In the genomic region with DNA sequence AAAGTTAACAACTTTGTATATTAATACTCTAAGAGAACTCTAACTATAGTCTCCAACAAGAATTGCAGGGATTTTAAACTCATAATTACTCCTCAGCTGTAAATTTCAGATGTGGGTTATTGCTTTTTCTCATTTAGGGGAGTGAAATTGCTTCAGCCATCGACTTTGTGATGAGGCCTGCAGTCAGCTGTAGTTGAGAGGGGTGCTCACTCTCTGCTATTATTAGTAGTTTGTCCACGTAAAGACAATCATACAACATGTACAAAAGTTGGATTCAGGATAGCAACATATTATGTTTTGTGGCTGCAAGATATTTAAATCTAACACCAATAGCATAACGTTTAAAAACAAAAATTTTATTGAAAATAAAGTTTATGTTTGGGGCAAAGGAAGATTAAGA, we compare ENCODE assay signal across 24 cellular contexts.
"Had no signal": no experiment of that assay in that cellular context is flagged by ENCODE, and none has a peak within 500 bp of the region (broad histone marks: within the 10 kb centered on the region; RNA-seq: fewer than 3 reads in every experiment).

No MANE protein-coding gene starts in this region.

- H3K4me1 Mint-ChIP-seq: endodermal cell; naive thymus-derived CD4-positive, alpha-beta T cell; nephron progenitor cell had no signal

- FAIRE-seq: endothelial cell of umbilical vein, kidney, urothelium cell line had no signal

- H2AFZ ChIP-seq: hepatocyte, parathyroid adenoma had no signal

- H3K4me3 Mint-ChIP-seq: endodermal cell; naive thymus-derived CD4-positive, alpha-beta T cell; nephron progenitor cell; type B pancreatic cell had no signal

- H3K27me3 Mint-ChIP-seq: naive thymus-derived CD4-positive, alpha-beta T cell; type B pancreatic cell had no signal

- H3K4me2 ChIP-seq: hepatocyte had no signal

- H3K27ac ChIP-seq: foreskin keratinocyte, hepatocyte, parathyroid adenoma, prostate gland, sigmoid colon, skin epidermis, suprapubic skin, thyroid gland had no signal

- H3K27ac Mint-ChIP-seq: endodermal cell; naive thymus-derived CD4-positive, alpha-beta T cell; nephron progenitor cell; type B pancreatic cell had no signal

- H3K4me1 ChIP-seq: parathyroid adenoma, prostate gland, suprapubic skin, thyroid gland had no signal

- H3K36me3 Mint-ChIP-seq: naive thymus-derived CD4-positive, alpha-beta T cell; type B pancreatic cell had no signal

- ATAC-seq: foreskin keratinocyte; left colon; naive thymus-derived CD4-positive, alpha-beta T cell; stimulated activated naive CD8-positive, alpha-beta T cell treated with anti-CD3 and anti-CD28 coated beads, Interleukin-15, Interleukin-2, amounts not matched to agents 100 U/mL and 50 U/mL, for 24 hours had no signal

- H3K79me2 ChIP-seq: hepatocyte, parathyroid adenoma had no signal

- H3K9me3 ChIP-seq: prostate gland, sigmoid colon, suprapubic skin, thyroid gland had no signal

- H3K9me3 Mint-ChIP-seq: endodermal cell, nephron progenitor cell, type B pancreatic cell had no signal

- H3K36me3 ChIP-seq: prostate gland, sigmoid colon, suprapubic skin, thyroid gland had no signal

- DNase-seq: effector CD4-positive, alpha-beta T cell; endodermal cell; erythroblast; foreskin keratinocyte; head of caudate nucleus; kidney; left colon; mammary epithelial cell; naive thymus-derived CD4-positive, alpha-beta T cell; nephron progenitor cell; retina; sigmoid colon; stimulated activated CD4-positive, alpha-beta T cell treated with anti-CD3 and anti-CD28 coated beads, Interleukin-12 subunit alpha, Interleukin-12 subunit beta, amount 100 ng/mL, for 4 hours; stimulated activated naive CD8-positive, alpha-beta T cell treated with anti-CD3 and anti-CD28 coated beads, Interleukin-15, Interleukin-2, amounts not matched to agents 100 U/mL and 50 U/mL, for 24 hours; thyroid gland had no signal

- H3K4me3 ChIP-seq: coronary artery, hepatocyte, prostate gland, sigmoid colon, skin epidermis, suprapubic skin, thyroid gland had no signal
